In genomic region chr18:48799724-48800315, GRCh38 we compare ENCODE assay signal across 15 cellular contexts.
DNase-seq lines count a peak whose midpoint lies in the region; ATAC-seq and TF ChIP-seq lines count a peak whose summit lies in the region.
"Had no signal": no experiment of that assay in that cellular context is flagged by ENCODE, and none has a peak within 500 bp of the region (broad histone marks: within the 10 kb centered on the region; RNA-seq: fewer than 3 reads in every experiment).

No MANE protein-coding gene starts in this region.

- H3K4me1 Mint-ChIP-seq in natural killer cell = peaks cover 18 to 49% of the 10 kb centered on the region in 2 donors

- 94 to 96% methylated on average over 8 of the region's 8 CpGs for WGBS in heart right ventricle, 2 donors

- peak overlapping the region in 1 of 2 donors; percentile 44 for H3K27ac Mint-ChIP-seq in natural killer cell
- H3K27ac Mint-ChIP-seq: nephron progenitor cell had no signal

- ATAC-seq in heart right ventricle (no peak), natural killer cell (no peak)
- ATAC-seq: HCT116 had no signal

- no peaks in the 10 kb centered on the region for H3K27me3 Mint-ChIP-seq in natural killer cell (ENCODE audit: low read depth in 2 of 2)

- H3K4me3 ChIP-seq in cardiac muscle cell (no peak overlapping the region), heart right ventricle (no peak overlapping the region)
- H3K4me3 ChIP-seq: SK-N-MC had no signal

- H3K9me3 ChIP-seq in cardiac muscle cell (ENCODE audit: low read depth) (no peaks in the 10 kb centered on the region), heart right ventricle (no peaks in the 10 kb centered on the region)

- DNase-seq in cardiac muscle cell (ENCODE audit: low read depth in 1 of 2, low spot score in 1 of 2) = no peak
- no peak for DNase-seq in heart right ventricle
- peak; percentile 5 for DNase-seq in activated CD8-positive, alpha-beta memory T cell treated with anti-CD3 and anti-CD28 coated beads, Interleukin-2, amount 50 U/mL, for 4 hours
- DNase-seq in natural killer cell = peak; percentile 9
- peak; percentile 40 for DNase-seq in ureter (ENCODE audit: low spot score)
- no peak for DNase-seq in NCI-H446 (lab: John Stamatoyannopoulos, UW)
- no peak for DNase-seq in NCI-H1092 treated with DMSO at 0.1 percent for 48 hours (lab: John Stamatoyannopoulos, UW)
- DNase-seq in posterior vena cava (ENCODE audit: low spot score) = no peak
- DNase-seq: NCI-H1436 treated with DMSO at 0.1 percent for 48 hours; nephron progenitor cell; retina; stimulated activated CD4-positive, alpha-beta T cell treated with anti-CD3 and anti-CD28 coated beads, Interleukin-4, amount 100 ng/mL, for 24 hours had no signal

- H3K27me3 ChIP-seq in cardiac muscle cell (no peaks in the 10 kb centered on the region), heart right ventricle (no peaks in the 10 kb centered on the region)

- H3K4me1 ChIP-seq in cardiac muscle cell (ENCODE audit: low read depth) = peaks cover 32% of the 10 kb centered on the region
- peaks cover 17 to 63% (median 49%) of the 10 kb centered on the region in 9 donors for H3K4me1 ChIP-seq in heart right ventricle

- H3K27ac ChIP-seq in cardiac muscle cell (peak overlapping the region; percentile 12), heart right ventricle (peak overlapping the region in 5 of 10 donors; percentile 71 to 86 (median 86))
- H3K27ac ChIP-seq: KMS-11, SK-N-MC had no signal

- no peak overlapping the region for H3K4me3 Mint-ChIP-seq in natural killer cell
- H3K4me3 Mint-ChIP-seq: nephron progenitor cell had no signal

- intact Hi-C loops in heart right ventricle (cut with DNase I) = loop anchor here in 2 of 10 donors (10.0 kb wide), 2 partner anchors 45 to 65 kb away; no protein-coding TSS in a partner anchor
- intact Hi-C loops in natural killer cell (cut with micrococcal nuclease) = loop anchor here (5.0 kb wide), 1 partner anchor 32 kb away; no protein-coding TSS in a partner anchor
- intact Hi-C loops in posterior vena cava (cut with DNase I) = no loop called here

- no peaks in the 10 kb centered on the region for H3K36me3 Mint-ChIP-seq in natural killer cell

- no peaks in the 10 kb centered on the region for H3K36me3 ChIP-seq in cardiac muscle cell
- H3K36me3 ChIP-seq in heart right ventricle = peaks cover 0 to 14% (median 0%) of the 10 kb centered on the region in 9 donors

- no peaks in the 10 kb centered on the region for H3K9me3 Mint-ChIP-seq in natural killer cell
- H3K9me3 Mint-ChIP-seq: nephron progenitor cell had no signal

- no peak for TF ChIP-seq CTCF in cardiac muscle cell (IDR thresholded peaks at IDR 0.05; ENCODE audit: low read depth, low read length)
- TF ChIP-seq CTCF in heart right ventricle (IDR thresholded peaks at IDR 0.05) = no peak
- TF ChIP-seq CTCF in natural killer cell (IDR thresholded peaks at IDR 0.05) = no peak

Comparison
In these comparisons a context has a peak if more than half of its experiments do, and no peak if none do; other contexts are left out.
1. DNase-seq: peak in activated CD8-positive, alpha-beta memory T cell treated with anti-CD3 and anti-CD28 coated beads, Interleukin-2, amount 50 U/mL, for 4 hours (single experiment), natural killer cell (single experiment) and ureter (single experiment); none in cardiac muscle cell (0 of 2), heart right ventricle (0 of 2), NCI-H446 (0 of 2), NCI-H1092 treated with DMSO at 0.1 percent for 48 hours (single experiment) and posterior vena cava (single experiment).